Comparison of ENCODE assay signal across 1 cellular context in the genomic region with DNA sequence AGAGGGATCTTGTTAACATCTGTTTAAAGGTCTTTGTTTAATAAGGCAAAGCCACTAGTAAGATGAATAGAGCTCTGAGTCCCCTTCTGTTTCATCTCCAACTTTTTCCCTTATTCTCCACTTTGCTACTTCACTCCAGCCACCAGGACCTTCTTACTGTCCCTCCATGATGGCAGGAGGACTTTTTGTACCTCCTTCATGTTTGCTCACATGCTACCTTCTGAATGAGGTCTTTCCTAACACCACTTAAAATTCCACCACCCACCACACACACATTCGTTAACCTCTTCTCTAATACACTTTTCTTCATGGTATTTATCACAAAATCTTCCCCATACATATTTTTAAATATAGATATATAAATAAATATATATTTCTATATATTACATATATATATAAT.
TF ChIP-seq lines count a peak whose summit lies in the region.

No MANE protein-coding gene starts in this region.

TF ChIP-seq in GM23338, 12 proteins besides CTCF, POLR2A, EP300 and RAD21 (continued from another document):
- TF ChIP-seq, protein P1, sequence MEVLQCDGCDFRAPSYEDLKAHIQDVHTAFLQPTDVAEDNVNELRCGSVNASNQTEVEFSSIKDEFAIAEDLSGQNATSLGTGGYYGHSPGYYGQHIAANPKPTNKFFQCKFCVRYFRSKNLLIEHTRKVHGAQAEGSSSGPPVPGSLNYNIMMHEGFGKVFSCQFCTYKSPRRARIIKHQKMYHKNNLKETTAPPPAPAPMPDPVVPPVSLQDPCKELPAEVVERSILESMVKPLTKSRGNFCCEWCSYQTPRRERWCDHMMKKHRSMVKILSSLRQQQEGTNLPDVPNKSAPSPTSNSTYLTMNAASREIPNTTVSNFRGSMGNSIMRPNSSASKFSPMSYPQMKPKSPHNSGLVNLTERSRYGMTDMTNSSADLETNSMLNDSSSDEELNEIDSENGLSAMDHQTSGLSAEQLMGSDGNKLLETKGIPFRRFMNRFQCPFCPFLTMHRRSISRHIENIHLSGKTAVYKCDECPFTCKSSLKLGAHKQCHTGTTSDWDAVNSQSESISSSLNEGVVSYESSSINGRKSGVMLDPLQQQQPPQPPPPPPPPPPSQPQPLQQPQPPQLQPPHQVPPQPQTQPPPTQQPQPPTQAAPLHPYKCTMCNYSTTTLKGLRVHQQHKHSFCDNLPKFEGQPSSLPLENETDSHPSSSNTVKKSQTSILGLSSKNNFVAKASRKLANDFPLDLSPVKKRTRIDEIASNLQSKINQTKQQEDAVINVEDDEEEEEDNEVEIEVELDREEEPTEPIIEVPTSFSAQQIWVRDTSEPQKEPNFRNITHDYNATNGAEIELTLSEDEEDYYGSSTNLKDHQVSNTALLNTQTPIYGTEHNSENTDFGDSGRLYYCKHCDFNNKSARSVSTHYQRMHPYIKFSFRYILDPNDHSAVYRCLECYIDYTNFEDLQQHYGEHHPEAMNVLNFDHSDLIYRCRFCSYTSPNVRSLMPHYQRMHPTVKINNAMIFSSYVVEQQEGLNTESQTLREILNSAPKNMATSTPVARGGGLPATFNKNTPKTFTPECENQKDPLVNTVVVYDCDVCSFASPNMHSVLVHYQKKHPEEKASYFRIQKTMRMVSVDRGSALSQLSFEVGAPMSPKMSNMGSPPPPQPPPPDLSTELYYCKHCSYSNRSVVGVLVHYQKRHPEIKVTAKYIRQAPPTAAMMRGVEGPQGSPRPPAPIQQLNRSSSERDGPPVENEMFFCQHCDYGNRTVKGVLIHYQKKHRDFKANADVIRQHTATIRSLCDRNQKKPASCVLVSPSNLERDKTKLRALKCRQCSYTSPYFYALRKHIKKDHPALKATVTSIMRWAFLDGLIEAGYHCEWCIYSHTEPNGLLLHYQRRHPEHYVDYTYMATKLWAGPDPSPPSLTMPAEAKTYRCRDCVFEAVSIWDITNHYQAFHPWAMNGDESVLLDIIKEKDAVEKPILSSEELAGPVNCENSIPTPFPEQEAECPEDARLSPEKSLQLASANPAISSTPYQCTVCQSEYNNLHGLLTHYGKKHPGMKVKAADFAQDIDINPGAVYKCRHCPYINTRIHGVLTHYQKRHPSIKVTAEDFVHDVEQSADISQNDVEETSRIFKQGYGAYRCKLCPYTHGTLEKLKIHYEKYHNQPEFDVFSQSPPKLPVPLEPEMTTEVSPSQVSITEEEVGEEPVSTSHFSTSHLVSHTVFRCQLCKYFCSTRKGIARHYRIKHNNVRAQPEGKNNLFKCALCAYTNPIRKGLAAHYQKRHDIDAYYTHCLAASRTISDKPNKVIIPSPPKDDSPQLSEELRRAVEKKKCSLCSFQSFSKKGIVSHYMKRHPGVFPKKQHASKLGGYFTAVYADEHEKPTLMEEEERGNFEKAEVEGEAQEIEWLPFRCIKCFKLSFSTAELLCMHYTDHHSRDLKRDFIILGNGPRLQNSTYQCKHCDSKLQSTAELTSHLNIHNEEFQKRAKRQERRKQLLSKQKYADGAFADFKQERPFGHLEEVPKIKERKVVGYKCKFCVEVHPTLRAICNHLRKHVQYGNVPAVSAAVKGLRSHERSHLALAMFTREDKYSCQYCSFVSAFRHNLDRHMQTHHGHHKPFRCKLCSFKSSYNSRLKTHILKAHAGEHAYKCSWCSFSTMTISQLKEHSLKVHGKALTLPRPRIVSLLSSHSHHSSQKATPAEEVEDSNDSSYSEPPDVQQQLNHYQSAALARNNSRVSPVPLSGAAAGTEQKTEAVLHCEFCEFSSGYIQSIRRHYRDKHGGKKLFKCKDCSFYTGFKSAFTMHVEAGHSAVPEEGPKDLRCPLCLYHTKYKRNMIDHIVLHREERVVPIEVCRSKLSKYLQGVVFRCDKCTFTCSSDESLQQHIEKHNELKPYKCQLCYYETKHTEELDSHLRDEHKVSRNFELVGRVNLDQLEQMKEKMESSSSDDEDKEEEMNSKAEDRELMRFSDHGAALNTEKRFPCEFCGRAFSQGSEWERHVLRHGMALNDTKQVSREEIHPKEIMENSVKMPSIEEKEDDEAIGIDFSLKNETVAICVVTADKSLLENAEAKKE (CRISPR knock-in tag; IDR thresholded peaks at IDR 0.05): no peak
- TF ChIP-seq EZH2phosphoT487 (IDR thresholded peaks at IDR 0.05; ENCODE audit: unreplicated experiment) (no peak), JUNB (IDR thresholded peaks at IDR 0.05; ENCODE audit: unreplicated experiment) (no peak), CREB1 (CRISPR knock-in tag; IDR thresholded peaks at IDR 0.05; ENCODE audit: low read depth) (no peak), ZNF114 (CRISPR knock-in tag; IDR thresholded peaks at IDR 0.05) (no peak), STAT1 (IDR thresholded peaks at IDR 0.05; ENCODE audit: unreplicated experiment) (no peak)
- TF ChIP-seq, protein P2, sequence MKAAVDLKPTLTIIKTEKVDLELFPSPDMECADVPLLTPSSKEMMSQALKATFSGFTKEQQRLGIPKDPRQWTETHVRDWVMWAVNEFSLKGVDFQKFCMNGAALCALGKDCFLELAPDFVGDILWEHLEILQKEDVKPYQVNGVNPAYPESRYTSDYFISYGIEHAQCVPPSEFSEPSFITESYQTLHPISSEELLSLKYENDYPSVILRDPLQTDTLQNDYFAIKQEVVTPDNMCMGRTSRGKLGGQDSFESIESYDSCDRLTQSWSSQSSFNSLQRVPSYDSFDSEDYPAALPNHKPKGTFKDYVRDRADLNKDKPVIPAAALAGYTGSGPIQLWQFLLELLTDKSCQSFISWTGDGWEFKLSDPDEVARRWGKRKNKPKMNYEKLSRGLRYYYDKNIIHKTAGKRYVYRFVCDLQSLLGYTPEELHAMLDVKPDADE (IDR thresholded peaks at IDR 0.05): no peak
